Comparison of ENCODE assay signal across 8 cellular contexts in the genomic region with DNA sequence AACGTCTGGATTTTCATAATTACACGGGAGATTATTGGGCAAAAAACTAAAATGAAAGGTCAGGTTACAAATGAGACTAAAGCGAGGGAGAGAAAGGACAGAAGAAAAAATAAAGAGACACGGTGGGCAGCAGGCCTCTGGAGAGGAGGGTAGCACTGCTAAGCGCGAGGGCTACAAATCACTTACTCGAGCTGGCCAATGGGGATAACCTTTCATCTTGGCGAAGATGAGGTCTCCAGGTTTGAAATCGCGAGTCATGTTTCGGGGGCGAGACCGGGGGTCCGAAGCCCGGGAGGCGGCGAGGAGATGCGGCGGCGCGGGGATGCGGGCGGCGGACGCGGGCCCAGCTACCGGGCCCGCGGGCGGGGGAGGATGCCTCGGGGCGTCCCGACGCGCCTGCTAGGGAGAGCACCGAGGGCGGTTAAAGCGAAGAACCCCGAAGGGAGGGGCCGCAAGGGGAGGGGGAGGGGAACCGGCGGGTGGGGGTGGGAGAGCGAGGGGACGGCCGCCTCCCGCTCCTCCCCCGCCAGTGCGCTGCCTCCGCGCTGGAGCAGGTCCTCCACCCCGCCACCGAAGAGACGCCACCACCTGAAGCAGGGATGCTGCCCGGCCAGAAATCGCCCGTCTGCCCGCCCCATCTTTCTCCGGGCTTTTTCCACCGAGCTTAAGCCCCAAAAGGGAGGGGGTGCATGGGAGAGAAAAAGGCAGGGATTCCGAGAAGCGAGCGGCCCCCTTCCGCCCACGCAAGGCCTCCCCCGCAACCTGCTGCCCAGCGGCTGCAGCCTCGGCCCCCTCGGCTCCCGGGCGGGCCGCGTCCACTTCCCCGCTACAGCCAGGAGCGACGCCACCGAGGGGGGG. TPM values are rescaled to one million over a fixed set of nuclear protein-coding genes. Genes with fewer than 3 reads are reported as not detected.
DNase-seq lines count a peak whose midpoint lies in the region; ATAC-seq, FAIRE-seq and TF ChIP-seq lines count a peak whose summit lies in the region.

No MANE protein-coding gene starts in this region.

- 2% methylated on average over 47 of the region's 76 CpGs for WGBS in HepG2 (ENCODE audit: low lambda C conversion rate)

- TF ChIP-seq CTCF in KMS-11 (conservative IDR thresholded peaks at IDR 0.05; ENCODE audit: low read depth, low read length) (no peak), HepG2 (CRISPR knock-in tag; IDR thresholded peaks at IDR 0.05) (no peak)

- no TSS peak for BruUV-seq in HepG2 (replicated peaks; lab: Mats Ljungman, UMichigan)

- in situ Hi-C loops in HepG2 (cut with HindIII; ENCODE audit: extremely low pct_ligation_motif_present, low pct_unique_long_range_greater_than_20kb), result no loop called here

- CTCF ChIA-PET in HepG2 (lab: Yijun Ruan, JAX; ENCODE audit: low intra/inter-chr PET ratio, low total read pairs), result no interaction called here

- 0 out of 2 replicates have a peak, but pooled peaks cover 5% of the 10 kb centered on the region for H3K36me3 ChIP-seq in KMS-11 (ENCODE audit: insufficient read depth)
- peaks cover 2 to 12% of the 10 kb centered on the region in 2 experiments; a peak in 3 of 5 replicates for H3K36me3 ChIP-seq in HepG2 (replicated peaks in 1 of 2; ENCODE audit: control insufficient read depth in 1 of 2, insufficient read depth in 2 of 2, low read length in 2 of 2)

- ATAC-seq in GM21717 (IDR thresholded peaks at IDR 0.05; ENCODE audit: unreplicated experiment) (peak; percentile 42), HepG2 (peak; percentile 77)
- peak; percentile 46 to 59 for ATAC-seq in activated CD4-positive, CD25-positive, alpha-beta regulatory T cell treated with anti-CD3 and anti-CD28 coated beads, Interleukin-2, amount 50 U/mL, for 24 hours

- POLR2A ChIA-PET in HepG2 (lab: Yijun Ruan, JAX), result interaction anchor here (0.7 to 1.4 kb wide), 4 partner anchors 26 to 460 kb away, joined by 3 to 13 read pairs (median 4); a partner anchor contains a TSS

- H3K4me3 ChIP-seq in KMS-11 (IDR thresholded peaks at IDR 0.05; ENCODE audit: insufficient read depth, low read depth, low read length), result no peak overlapping the region
- peak overlapping the region; percentile 80 to 96 (median 92) for H3K4me3 ChIP-seq in HepG2 (replicated peaks in 1 of 3; ENCODE audit: insufficient read depth in 1 of 3, low read depth in 2 of 3, low read length in 3 of 3)

- H3K4me2 ChIP-seq in KMS-11 (peak overlapping the region; percentile 97), HepG2 (ENCODE audit: low read depth, low read length) (peak overlapping the region; percentile 96)

- DNase-seq in EH (ENCODE audit: low read depth), result peak; percentile 35
- DNase-seq in cerebellar cortex (ENCODE audit: low spot score), result peak; percentile 62
- peak; percentile 4 for DNase-seq in HepG2 (ENCODE audit: low spot score)
- DNase-seq in stimulated activated CD4-positive, alpha-beta T cell treated with anti-CD3 and anti-CD28 coated beads, Interleukin-4, amount 100 ng/mL, for 24 hours, result peak; percentile 65
- DNase-seq in SKM-1 (lab: John Stamatoyannopoulos, UW; ENCODE audit: unreplicated experiment), result no peak

- H3K4me1 ChIP-seq in KMS-11 (ENCODE audit: low read depth, poor library complexity, severe bottlenecking), result peaks cover 41% of the 10 kb centered on the region
- peaks cover 30% of the 10 kb centered on the region for H3K4me1 ChIP-seq in HepG2 (ENCODE audit: insufficient read depth, low read length)

- H3K79me2 ChIP-seq in KMS-11 (ENCODE audit: insufficient read depth, low read depth), result peaks cover 23% of the 10 kb centered on the region
- H3K79me2 ChIP-seq in HepG2 (ENCODE audit: insufficient read depth, low read length), result peaks cover 19% of the 10 kb centered on the region

- TF ChIP-seq RAD21 in HepG2 (CRISPR knock-in tag; IDR thresholded peaks at IDR 0.05), result no peak; the same call in 1 of the 2 replicates

- no peak for TF ChIP-seq EP300 in HepG2 (IDR thresholded peaks at IDR 0.05; ENCODE audit: low read depth in 2 of 2, low read length in 2 of 2)
- no peak for TF ChIP-seq EP300 in HepG2 (CRISPR knock-in tag; IDR thresholded peaks at IDR 0.05; ENCODE audit: borderline replicate concordance)

- peak overlapping the region; percentile 89 for H3K27ac ChIP-seq in KMS-11
- peak overlapping the region; percentile 94 for H3K27ac ChIP-seq in HepG2 (ENCODE audit: extremely low read length, insufficient read depth, low read length)

- no peaks in the 10 kb centered on the region for H3K9me3 ChIP-seq in HepG2 (ENCODE audit: low read length)

- H3K27me3 ChIP-seq in KMS-11 (ENCODE audit: insufficient read depth, low read depth) (no peaks in the 10 kb centered on the region), HepG2 (ENCODE audit: control insufficient read depth in 1 of 2, insufficient read depth in 2 of 2, low read length in 2 of 2) (no peaks in the 10 kb centered on the region)

- peak overlapping the region; percentile 57; the same call in 1 of the 2 replicates for H2AFZ ChIP-seq in KMS-11 (ENCODE audit: low read depth)
- H2AFZ ChIP-seq in HepG2 (ENCODE audit: low read length), result no peak overlapping the region

- TF ChIP-seq POLR2A in HepG2 (IDR thresholded peaks at IDR 0.05; ENCODE audit: insufficient read depth in 1 of 2, low read depth in 2 of 2, low read length in 2 of 2), result no peak

- H3K9ac ChIP-seq in KMS-11, result peak overlapping the region; percentile 82
- H3K9ac ChIP-seq in HepG2 (ENCODE audit: insufficient read depth, low read depth, low read length), result peak overlapping the region; percentile 92

- peaks cover 6% of the 10 kb centered on the region; the same call in 1 of the 2 replicates for H4K20me1 ChIP-seq in KMS-11 (ENCODE audit: insufficient read depth)
- no peaks in the 10 kb centered on the region; the same call in 1 of the 2 replicates for H4K20me1 ChIP-seq in HepG2 (ENCODE audit: insufficient read depth, low read length)

- intact Hi-C loops in HepG2 (cut with micrococcal nuclease; ENCODE audit: unreplicated experiment), result loop anchor here (2.0 to 10.0 kb wide), 2 partner anchors 43 to 95 kb away; a partner anchor contains a TSS

- no peak for FAIRE-seq in HepG2 (lab: Jason Lieb, UNC)

TF ChIP-seq in HepG2, 621 proteins besides CTCF, POLR2A, EP300 and RAD21 (continues in another document):
- TF ChIP-seq POLR2AphosphoS5 (IDR thresholded peaks at IDR 0.05; ENCODE audit: low read depth, low read length), result no peak

RNA-seq across cellular contexts. Expression of a gene that starts 0.6 kb away (rescaled TPM):
- 46.4 and 53.8 TPM in 2 replicates for total RNA-seq in HepG2 (2016; rRNA removed; fragmentation: Illumina TruSeq; extraction: Trizol)
- 6.3 and 7.4 TPM in 2 replicates for total RNA-seq in HepG2 (2016; cell fraction: cytosol; rRNA removed; fragmentation: Illumina TruSeq; extraction: Trizol; ENCODE audit: low read depth)
- total RNA-seq in HepG2 (2016; cell fraction: insoluble cytoplasmic fraction; rRNA removed; fragmentation: Illumina TruSeq; extraction: Trizol), result 50.2 and 53.9 TPM in 2 replicates
- 13.7 and 15.7 TPM in 2 replicates for total RNA-seq in HepG2 (2016; cell fraction: membrane; rRNA removed; fragmentation: Illumina TruSeq; extraction: Trizol)
- total RNA-seq in HepG2 (2016; cell fraction: nucleus; rRNA removed; fragmentation: Illumina TruSeq; extraction: Trizol), result 47.1 and 48.0 TPM in 2 replicates
- 9.6 and 12.6 TPM in 2 replicates for polyA plus RNA-seq in HepG2 (2011; rRNA removed)
- polyA plus RNA-seq in HepG2 (2011; cell fraction: cytosol; rRNA removed), result 3.4 and 5.6 TPM in 2 replicates
- polyA plus RNA-seq in HepG2 (2011; cell fraction: nucleus; rRNA removed), result 8.4 and 9.1 TPM in 2 replicates
- 29.2 and 39.0 TPM in 2 replicates for polyA plus RNA-seq in HepG2 (2012)
- 4.6 and 4.9 TPM in 2 replicates for polyA plus RNA-seq in HepG2 (2016; cell fraction: cytosol; fragmentation: Illumina TruSeq; extraction: Trizol; ENCODE audit: low read depth)
- 71.0 and 75.7 TPM in 2 replicates for polyA plus RNA-seq in HepG2 (2016; cell fraction: insoluble cytoplasmic fraction; fragmentation: Illumina TruSeq; extraction: Trizol; ENCODE audit: low read depth)
- polyA plus RNA-seq in HepG2 (2016; cell fraction: membrane; fragmentation: Illumina TruSeq; extraction: Trizol; ENCODE audit: low read depth), result 9.5 TPM in 2 replicates
- 52.5 and 57.6 TPM in 2 replicates for polyA plus RNA-seq in HepG2 (2016; cell fraction: nucleus; fragmentation: Illumina TruSeq; extraction: Trizol; ENCODE audit: insufficient read depth, low read depth)
- polyA minus RNA-seq in HepG2 (2011; rRNA and poly(A)+ RNA removed; ENCODE audit: low replicate concordance), result 4.7 and 19.9 TPM in 2 replicates
- 10.2 and 13.1 TPM in 2 replicates for polyA minus RNA-seq in HepG2 (2011; cell fraction: cytosol; rRNA and poly(A)+ RNA removed)
- 46.7 and 47.2 TPM in 2 replicates for polyA minus RNA-seq in HepG2 (2011; cell fraction: nucleus; rRNA and poly(A)+ RNA removed)

RNA-seq across cellular contexts. Expression of a gene that starts 42.7 kb away (rescaled TPM):
- 2.5 and 2.8 TPM in 2 replicates for total RNA-seq in HepG2 (2016; rRNA removed; fragmentation: Illumina TruSeq; extraction: Trizol)
- total RNA-seq in HepG2 (2016; cell fraction: cytosol; rRNA removed; fragmentation: Illumina TruSeq; extraction: Trizol; ENCODE audit: low read depth), result 1.3 and 1.4 TPM in 2 replicates
- total RNA-seq in HepG2 (2016; cell fraction: insoluble cytoplasmic fraction; rRNA removed; fragmentation: Illumina TruSeq; extraction: Trizol), result 2.5 and 2.7 TPM in 2 replicates
- total RNA-seq in HepG2 (2016; cell fraction: membrane; rRNA removed; fragmentation: Illumina TruSeq; extraction: Trizol), result 1.4 and 1.9 TPM in 2 replicates
- total RNA-seq in HepG2 (2016; cell fraction: nucleus; rRNA removed; fragmentation: Illumina TruSeq; extraction: Trizol), result 6.9 and 7.4 TPM in 2 replicates
- 0.59 and 0.95 TPM in 2 replicates for polyA plus RNA-seq in HepG2 (2011; rRNA removed)
- 0.28 and 0.34 TPM in 2 replicates for polyA plus RNA-seq in HepG2 (2011; cell fraction: cytosol; rRNA removed)
- polyA plus RNA-seq in HepG2 (2011; cell fraction: nucleus; rRNA removed), result 1.3 and 1.6 TPM in 2 replicates
- polyA plus RNA-seq in HepG2 (2012), result 0.81 and 1.1 TPM in 2 replicates
- 0.06 and 0.12 TPM in 2 replicates for polyA plus RNA-seq in HepG2 (2016; cell fraction: cytosol; fragmentation: Illumina TruSeq; extraction: Trizol; ENCODE audit: low read depth)
- 1.3 and 1.5 TPM in 2 replicates for polyA plus RNA-seq in HepG2 (2016; cell fraction: insoluble cytoplasmic fraction; fragmentation: Illumina TruSeq; extraction: Trizol; ENCODE audit: low read depth)
- 0.15 and 0.26 TPM in 2 replicates for polyA plus RNA-seq in HepG2 (2016; cell fraction: membrane; fragmentation: Illumina TruSeq; extraction: Trizol; ENCODE audit: low read depth)
- polyA plus RNA-seq in HepG2 (2016; cell fraction: nucleus; fragmentation: Illumina TruSeq; extraction: Trizol; ENCODE audit: insufficient read depth, low read depth), result 2.4 and 2.9 TPM in 2 replicates
- 1.4 and 2.2 TPM in 2 replicates for polyA minus RNA-seq in HepG2 (2011; rRNA and poly(A)+ RNA removed; ENCODE audit: low replicate concordance)
- 0.49 and 0.62 TPM in 2 replicates for polyA minus RNA-seq in HepG2 (2011; cell fraction: cytosol; rRNA and poly(A)+ RNA removed)
- polyA minus RNA-seq in HepG2 (2011; cell fraction: nucleus; rRNA and poly(A)+ RNA removed), result 13.1 and 13.6 TPM in 2 replicates
